In genomic region chr1:24003331-24003972, GRCh38 we compare ENCODE assay signal across 1 cellular context.
A peak's percentile ranks its signal among the peaks of the same experiment; 100 is the strongest.
TF ChIP-seq lines count a peak whose summit lies in the region.

No MANE protein-coding gene starts in this region.

TF ChIP-seq in GM12878, 131 proteins besides CTCF, POLR2A, EP300 and RAD21 (continued from another document):
- TF ChIP-seq, protein P1, sequence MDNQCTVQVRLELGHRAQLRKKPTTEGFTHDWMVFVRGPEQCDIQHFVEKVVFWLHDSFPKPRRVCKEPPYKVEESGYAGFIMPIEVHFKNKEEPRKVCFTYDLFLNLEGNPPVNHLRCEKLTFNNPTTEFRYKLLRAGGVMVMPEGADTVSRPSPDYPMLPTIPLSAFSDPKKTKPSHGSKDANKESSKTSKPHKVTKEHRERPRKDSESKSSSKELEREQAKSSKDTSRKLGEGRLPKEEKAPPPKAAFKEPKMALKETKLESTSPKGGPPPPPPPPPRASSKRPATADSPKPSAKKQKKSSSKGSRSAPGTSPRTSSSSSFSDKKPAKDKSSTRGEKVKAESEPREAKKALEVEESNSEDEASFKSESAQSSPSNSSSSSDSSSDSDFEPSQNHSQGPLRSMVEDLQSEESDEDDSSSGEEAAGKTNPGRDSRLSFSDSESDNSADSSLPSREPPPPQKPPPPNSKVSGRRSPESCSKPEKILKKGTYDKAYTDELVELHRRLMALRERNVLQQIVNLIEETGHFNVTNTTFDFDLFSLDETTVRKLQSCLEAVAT (IDR thresholded peaks at IDR 0.05): no peak
- TF ChIP-seq GATAD2B (conservative IDR thresholded peaks at IDR 0.05; ENCODE audit: low read depth) (peak; percentile 97), ZNF207 (IDR thresholded peaks at IDR 0.05; ENCODE audit: borderline replicate concordance) (peak; percentile 63; the same call in 1 of the 2 replicates), RAD51 (IDR thresholded peaks at IDR 0.05) (no peak), YY1 (IDR thresholded peaks at IDR 0.05; ENCODE audit: low read depth, low read length) (no peak), HDGF (IDR thresholded peaks at IDR 0.05) (no peak), SREBF2 (IDR thresholded peaks at IDR 0.05; ENCODE audit: low read length) (no peak), LARP7 (IDR thresholded peaks at IDR 0.05) (no peak), BCL11A (IDR thresholded peaks at IDR 0.05; ENCODE audit: low read depth, low read length) (peak; percentile 55), TCF12 (IDR thresholded peaks at IDR 0.05; ENCODE audit: low read depth, low read length) (peak; percentile 70; the same call in 1 of the 2 replicates), SRF (IDR thresholded peaks at IDR 0.05; ENCODE audit: low read depth in 2 of 2, low read length in 2 of 2) (no peak), MYC (IDR thresholded peaks at IDR 0.05; ENCODE audit: insufficient read depth, insufficient read length, insufficient replicate concordance, low read length, severe bottlenecking) (no peak), MXI1 (IDR thresholded peaks at IDR 0.05; ENCODE audit: low read depth, low read length) (no peak), POLR2AphosphoS5 (IDR thresholded peaks at IDR 0.05; ENCODE audit: low read length) (no peak), STAT1 (conservative IDR thresholded peaks at IDR 0.05) (no peak)
- TF ChIP-seq, protein P2, sequence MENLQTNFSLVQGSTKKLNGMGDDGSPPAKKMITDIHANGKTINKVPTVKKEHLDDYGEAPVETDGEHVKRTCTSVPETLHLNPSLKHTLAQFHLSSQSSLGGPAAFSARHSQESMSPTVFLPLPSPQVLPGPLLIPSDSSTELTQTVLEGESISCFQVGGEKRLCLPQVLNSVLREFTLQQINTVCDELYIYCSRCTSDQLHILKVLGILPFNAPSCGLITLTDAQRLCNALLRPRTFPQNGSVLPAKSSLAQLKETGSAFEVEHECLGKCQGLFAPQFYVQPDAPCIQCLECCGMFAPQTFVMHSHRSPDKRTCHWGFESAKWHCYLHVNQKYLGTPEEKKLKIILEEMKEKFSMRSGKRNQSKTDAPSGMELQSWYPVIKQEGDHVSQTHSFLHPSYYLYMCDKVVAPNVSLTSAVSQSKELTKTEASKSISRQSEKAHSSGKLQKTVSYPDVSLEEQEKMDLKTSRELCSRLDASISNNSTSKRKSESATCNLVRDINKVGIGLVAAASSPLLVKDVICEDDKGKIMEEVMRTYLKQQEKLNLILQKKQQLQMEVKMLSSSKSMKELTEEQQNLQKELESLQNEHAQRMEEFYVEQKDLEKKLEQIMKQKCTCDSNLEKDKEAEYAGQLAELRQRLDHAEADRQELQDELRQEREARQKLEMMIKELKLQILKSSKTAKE (IDR thresholded peaks at IDR 0.05; ENCODE audit: low read depth, poor library complexity, severe bottlenecking): no peak
